7 cellular contexts compared by ENCODE assay signal in genomic region chr17:16383772-16384171, GRCh38. TPM values are rescaled to one million over a fixed set of nuclear protein-coding genes. Genes with fewer than 3 reads are reported as not detected.
A peak's percentile ranks its signal among the peaks of the same experiment; 100 is the strongest.
DNase-seq lines count a peak whose midpoint lies in the region; ATAC-seq, FAIRE-seq and TF ChIP-seq lines count a peak whose summit lies in the region.
"Not testable (repeated sequence)": the region's sequence is repeated elsewhere in the genome, so short reads cannot be mapped to it uniquely, and the experiment has no call there.

No MANE protein-coding gene starts in this region.

- H3K27me3 ChIP-seq in GM12878 (replicated peaks in 1 of 2; ENCODE audit: control insufficient read depth in 2 of 2, insufficient read depth in 2 of 2, low read length in 1 of 2); fibroblast of lung (ENCODE audit: control insufficient read depth, insufficient read depth, low read length); skeletal muscle satellite cell (ENCODE audit: control insufficient read depth, insufficient read depth, low read length): not testable (repeated sequence)

- H3K79me2 ChIP-seq in GM12878 (ENCODE audit: control insufficient read depth, insufficient read depth, low read length) (peaks cover 31% of the 10 kb centered on the region), fibroblast of lung (ENCODE audit: control insufficient read depth, insufficient read depth, low read length) (peaks cover 27% of the 10 kb centered on the region)

- peaks cover 16% of the 10 kb centered on the region for H3K4me1 ChIP-seq in GM12878 (ENCODE audit: control insufficient read depth, insufficient read depth, low read length)
- not testable (repeated sequence) for H3K4me1 ChIP-seq in fibroblast of lung (ENCODE audit: control insufficient read depth, extremely low read depth, insufficient read depth, low read length)
- peaks cover 25% of the 10 kb centered on the region for H3K4me1 ChIP-seq in skeletal muscle satellite cell (ENCODE audit: control insufficient read depth, insufficient read depth, low read length)

- H3K36me3 Mint-ChIP-seq in activated CD8-positive, alpha-beta memory T cell treated with anti-CD3 and anti-CD28 coated beads, Interleukin-2, amount 10 ng/mL, durations not matched to agents 7 days and 5 days: peaks cover 30% of the 10 kb centered on the region
- H3K36me3 Mint-ChIP-seq in naive thymus-derived CD8-positive, alpha-beta T cell: peaks cover 6 to 32% (median 25%) of the 10 kb centered on the region in 3 donors

- H3K9me3 Mint-ChIP-seq in activated CD8-positive, alpha-beta memory T cell treated with anti-CD3 and anti-CD28 coated beads, Interleukin-2, amount 10 ng/mL, durations not matched to agents 7 days and 5 days (ENCODE audit: low read depth); naive thymus-derived CD8-positive, alpha-beta T cell: not testable (repeated sequence)

- H3K27ac Mint-ChIP-seq in activated CD8-positive, alpha-beta memory T cell treated with anti-CD3 and anti-CD28 coated beads, Interleukin-2, amount 10 ng/mL, durations not matched to agents 7 days and 5 days: not testable (repeated sequence)
- H3K27ac Mint-ChIP-seq in naive thymus-derived CD8-positive, alpha-beta T cell: peak overlapping the region in 8 of 10 donors; percentile 44 to 85 (median 70)

- peak; percentile 45 for TF ChIP-seq POLR2A in GM19193 (IDR thresholded peaks at IDR 0.05; ENCODE audit: extremely low read depth, insufficient read depth, insufficient read length)
- not testable (repeated sequence) for TF ChIP-seq POLR2A in GM12878 (IDR thresholded peaks at IDR 0.05; ENCODE audit: low read depth, low read length)

- peak overlapping the region; percentile 6 for H3K4me3 Mint-ChIP-seq in activated CD8-positive, alpha-beta memory T cell treated with anti-CD3 and anti-CD28 coated beads, Interleukin-2, amount 10 ng/mL, durations not matched to agents 7 days and 5 days
- H3K4me3 Mint-ChIP-seq in naive thymus-derived CD8-positive, alpha-beta T cell: peak overlapping the region in 8 of 10 donors; percentile 9 to 99 (median 54)

- peak overlapping the region; percentile 55 for H3K27ac ChIP-seq in RWPE1
- not testable (repeated sequence) for H3K27ac ChIP-seq in GM12878 (ENCODE audit: control insufficient read depth, insufficient read depth); fibroblast of lung (ENCODE audit: insufficient read depth, low read length)

- H3K4me2 ChIP-seq in GM12878 (ENCODE audit: control insufficient read depth, insufficient read depth) (peak overlapping the region; percentile 50; the same call in 1 of the 2 replicates), fibroblast of lung (ENCODE audit: extremely low read depth, insufficient read depth, low read length) (peak overlapping the region; percentile 13), skeletal muscle satellite cell (ENCODE audit: low read length) (peak overlapping the region; percentile 82)

- H3K36me3 ChIP-seq in GM12878 (ENCODE audit: control insufficient read depth in 2 of 2, insufficient read depth in 2 of 2, low read length in 1 of 2) (peaks cover 4 to 11% of the 10 kb centered on the region in 2 experiments), skeletal muscle satellite cell (ENCODE audit: insufficient read depth, low read length) (peaks cover 22% of the 10 kb centered on the region)
- not testable (repeated sequence) for H3K36me3 ChIP-seq in fibroblast of lung (ENCODE audit: control insufficient read depth, insufficient read depth, low read length)

- not testable (repeated sequence) for BruUV-seq in GM12878 (replicated peaks; lab: Mats Ljungman, UMichigan)

- H4K20me1 ChIP-seq in GM12878 (ENCODE audit: control insufficient read depth, insufficient read depth); fibroblast of lung (ENCODE audit: control insufficient read depth, extremely low read depth, insufficient read depth, low read length): not testable (repeated sequence)

- H3K9ac ChIP-seq in GM12878 (ENCODE audit: control insufficient read depth, insufficient read depth, low read length); fibroblast of lung (ENCODE audit: insufficient read depth, low read length); skeletal muscle satellite cell (ENCODE audit: low read depth, low read length): not testable (repeated sequence)

- RAD21 ChIA-PET in GM12878 (lab: Charles Lee; ENCODE audit: unreplicated experiment): interaction anchor here (1.2 to 1.9 kb wide), 4 partner anchors 25 to 138 kb away, joined by 3 to 8 read pairs (median 4); partner anchors contain the start of gene TRPV2

- H2AFZ ChIP-seq in GM12878 (ENCODE audit: control insufficient read depth, low read depth, low read length); fibroblast of lung (ENCODE audit: low read length): not testable (repeated sequence)

- in situ Hi-C loops in GM12878 (cut with MboI): loop anchor here (5.0 kb wide), 1 partner anchor 34 kb away; the partner anchor contains the start of gene TRPV2

- FAIRE-seq in GM12878 (lab: Jason Lieb, UNC): not testable (repeated sequence)

- 78% methylated on average over 5 of the region's 5 CpGs for WGBS in GM12878 (ENCODE audit: insufficient coverage, insufficient replicate concordance, low lambda C conversion rate, missing lambda C conversion rate)

- not testable (repeated sequence) for H3K27me3 Mint-ChIP-seq in activated CD8-positive, alpha-beta memory T cell treated with anti-CD3 and anti-CD28 coated beads, Interleukin-2, amount 10 ng/mL, durations not matched to agents 7 days and 5 days; naive thymus-derived CD8-positive, alpha-beta T cell

- POLR2A ChIA-PET in RWPE1 (lab: Yijun Ruan, JAX; ENCODE audit: low non-redundant PET) (interaction anchor here (1.0 kb wide), 1 partner anchor 55 kb away, joined by 4 read pairs; no protein-coding TSS in a partner anchor), GM12878 (lab: Charles Lee) (interaction anchor here (0.8 to 2.6 kb wide), 2 partner anchors 25 to 32 kb away, joined by 4 to 7 read pairs; partner anchors contain the start of gene TRPV2)
- POLR2A ChIA-PET in naive thymus-derived CD8-positive, alpha-beta T cell (lab: Charles Lee): interaction anchor here (1.2 kb wide), 1 partner anchor 32 kb away, joined by 3 read pairs; the partner anchor contains the start of gene TRPV2

- intact Hi-C loops in GM12878 (cut with micrococcal nuclease; ENCODE audit: unreplicated experiment): not testable (repeated sequence)

- DNase-seq in RWPE1 (ENCODE audit: low spot score); activated CD8-positive, alpha-beta memory T cell treated with anti-CD3 and anti-CD28 coated beads, Interleukin-2, amount 10 ng/mL, durations not matched to agents 7 days and 5 days; GM12878 (ENCODE audit: low read depth, low spot score); fibroblast of lung (ENCODE audit: low read depth in 2 of 2); naive thymus-derived CD8-positive, alpha-beta T cell: not testable (repeated sequence)

- TF ChIP-seq EP300 in GM12878 (IDR thresholded peaks at IDR 0.05; ENCODE audit: borderline replicate concordance in 1 of 2, control insufficient read depth in 1 of 2, low read depth in 2 of 2, low read length in 2 of 2): not testable (repeated sequence)

- H3K9me3 ChIP-seq in GM12878 (replicated peaks; ENCODE audit: control insufficient read depth, insufficient read depth, low read length); fibroblast of lung (ENCODE audit: control insufficient read depth, insufficient read depth, low read depth, low read length); skeletal muscle satellite cell (replicated peaks; ENCODE audit: low read length): not testable (repeated sequence)

- H3K4me3 ChIP-seq in GM12878: peak overlapping the region; percentile 76; the same call in 1 of the 2 replicates
- H3K4me3 ChIP-seq in fibroblast of lung (replicated peaks in 1 of 4; ENCODE audit: control extremely low read depth in 1 of 4, insufficient read depth in 1 of 4, low read depth in 3 of 4, low read length in 4 of 4): peak overlapping the region in 1 of 4 experiments; percentile 99
- H3K4me3 ChIP-seq in skeletal muscle satellite cell (ENCODE audit: low read length): not testable (repeated sequence)

- SMC1A ChIA-PET in GM12878 (lab: Charles Lee; ENCODE audit: uncharacterized antibody, unreplicated experiment): interaction anchor here (0.7 to 1.7 kb wide), 7 partner anchors 15 to 137 kb away, joined by 3 to 16 read pairs (median 4); partner anchors contain the start of gene TRPV2

- ATAC-seq in activated CD8-positive, alpha-beta memory T cell treated with anti-CD3 and anti-CD28 coated beads, Interleukin-2, amount 10 ng/mL, durations not matched to agents 7 days and 5 days; GM12878; naive thymus-derived CD8-positive, alpha-beta T cell: not testable (repeated sequence)

- TF ChIP-seq CTCF in RWPE1 (conservative IDR thresholded peaks at IDR 0.05; ENCODE audit: low read depth); GM12878 (IDR thresholded peaks at IDR 0.05 in 2 of 3, conservative IDR thresholded peaks at IDR 0.05 in 1 of 3; ENCODE audit: control insufficient read depth in 2 of 3, extremely low read depth in 1 of 3, insufficient read depth in 1 of 3, low read depth in 3 of 3, low read length in 3 of 3); fibroblast of lung (conservative IDR thresholded peaks at IDR 0.05 in 1 of 2, IDR thresholded peaks at IDR 0.05 in 1 of 2; ENCODE audit: low read depth in 1 of 2, low read length in 2 of 2): not testable (repeated sequence)

- CTCF ChIA-PET in RWPE1 (lab: Yijun Ruan, JAX): interaction anchor here (1.5 kb wide), 1 partner anchor 20 kb away, joined by 5 read pairs; no protein-coding TSS in a partner anchor
- CTCF ChIA-PET in activated CD8-positive, alpha-beta memory T cell treated with anti-CD3 and anti-CD28 coated beads, Interleukin-2, amount 10 ng/mL, durations not matched to agents 7 days and 5 days (lab: Charles Lee): interaction anchor here (0.6 to 4.3 kb wide), 5 partner anchors 8 to 138 kb away, joined by 3 to 33 read pairs (median 5); partner anchors contain the start of gene TRPV2
- CTCF ChIA-PET in GM12878 (lab: Yijun Ruan, JAX): interaction anchor here (0.7 to 4.5 kb wide), 7 partner anchors 20 to 142 kb away, joined by 3 to 53 read pairs (median 5); partner anchors contain the start of gene TRPV2

- peaks cover 44% of the 10 kb centered on the region for H3K4me1 Mint-ChIP-seq in activated CD8-positive, alpha-beta memory T cell treated with anti-CD3 and anti-CD28 coated beads, Interleukin-2, amount 10 ng/mL, durations not matched to agents 7 days and 5 days
- peaks cover 20 to 58% (median 54%) of the 10 kb centered on the region in 4 donors for H3K4me1 Mint-ChIP-seq in naive thymus-derived CD8-positive, alpha-beta T cell

- not testable (repeated sequence) for TF ChIP-seq RAD21 in GM12878 (IDR thresholded peaks at IDR 0.05; ENCODE audit: insufficient read depth, low read depth, low read length)

RNA-seq across cellular contexts. Expression of gene UBB, which starts 2.9 kb away (rescaled TPM):
- 1,000 to 10,000 TPM; 1,297 to 1,567 TPM for total RNA-seq in activated CD8-positive, alpha-beta memory T cell treated with anti-CD3 and anti-CD28 coated beads, Interleukin-2, amount 10 ng/mL, durations not matched to agents 7 days and 5 days
- total RNA-seq in GM12878 (2013; cell fraction: nucleolus; rRNA removed): 114 and 119 TPM in 2 replicates
- 2,686 and 2,754 TPM in 2 replicates for total RNA-seq in GM12878 (2014; rRNA removed)
- total RNA-seq in GM12878 (2014; rRNA removed; fragmentation: Illumina TruSeq; extraction: Trizol): 1,488 and 1,495 TPM in 2 replicates
- 1,455 and 1,463 TPM in 2 replicates for total RNA-seq in GM12878 (2021)
- polyA plus RNA-seq in GM12878 (2011; ENCODE audit: low read depth): 1,026 TPM
- 608 and 1,133 TPM in 2 replicates for polyA plus RNA-seq in GM12878 (2011; rRNA removed)
- polyA plus RNA-seq in GM12878 (2011; cell fraction: cytosol; rRNA removed): 2,029 and 2,469 TPM in 2 replicates
- polyA plus RNA-seq in GM12878 (2011; cell fraction: nucleus; rRNA removed): 935 and 994 TPM in 2 replicates
- polyA plus RNA-seq in GM12878 (2012): 1,643 and 1,891 TPM in 2 replicates
- 1,621 and 1,633 TPM in 2 replicates for polyA plus RNA-seq in GM12878 (2014; fragmentation: Illumina TruSeq; extraction: Trizol)
- polyA plus RNA-seq in GM12878 (2014; fragmentation: Nextera tagmentation; extraction: Ambion mirVana): 1,000 to 10,000 TPM; 4,008 to 4,246 TPM
- 2,006 and 2,356 TPM in 2 replicates for polyA plus RNA-seq in GM12878 (2014; rRNA removed)
- polyA plus RNA-seq in GM12878 (2016; fragmentation: Nextera tagmentation; extraction: Ambion mirVana): 1,000 to 10,000 TPM; 2,193 to 2,309 TPM
- polyA minus RNA-seq in GM12878 (2011; rRNA and poly(A)+ RNA removed): 1,101 and 1,306 TPM in 2 replicates
- polyA minus RNA-seq in GM12878 (2011; cell fraction: cytosol; rRNA and poly(A)+ RNA removed): 411 and 476 TPM in 2 replicates
- polyA minus RNA-seq in GM12878 (2011; cell fraction: nucleus; rRNA and poly(A)+ RNA removed): 196 and 307 TPM in 2 replicates
- 2,161 and 3,188 TPM in 2 replicates for total RNA-seq in fibroblast of lung
- polyA plus RNA-seq in fibroblast of lung: 1,190 and 2,089 TPM in 2 replicates
- polyA plus RNA-seq in fibroblast of lung (2012): 2,029 and 2,802 TPM in 2 replicates
- polyA minus RNA-seq in fibroblast of lung (ENCODE audit: low replicate concordance): 2,290 and 3,189 TPM in 2 replicates
- total RNA-seq in naive thymus-derived CD8-positive, alpha-beta T cell: 100 to 1,000 TPM; 724 to 751 TPM
- 1,000 to 10,000 TPM; 1,803 to 2,753 (median 2,352) TPM for polyA plus RNA-seq in naive thymus-derived CD8-positive, alpha-beta T cell
- total RNA-seq in skeletal muscle satellite cell (2012; rRNA removed): 1,088 and 1,189 TPM in 2 replicates

RNA-seq across cellular contexts. Expression of gene CENPV, which starts 30.5 kb away (rescaled TPM):
- 10 to 100 TPM; 17.2 to 20.4 TPM for total RNA-seq in activated CD8-positive, alpha-beta memory T cell treated with anti-CD3 and anti-CD28 coated beads, Interleukin-2, amount 10 ng/mL, durations not matched to agents 7 days and 5 days
- total RNA-seq in GM12878 (2013; cell fraction: nucleolus; rRNA removed): 30.7 and 33.5 TPM in 2 replicates
- total RNA-seq in GM12878 (2014; rRNA removed) (84.2 and 93.2 TPM in 2 replicates), GM12878 (2014; rRNA removed; fragmentation: Illumina TruSeq; extraction: Trizol) (87.5 and 90.7 TPM in 2 replicates), GM12878 (2021) (94.9 and 98.6 TPM in 2 replicates), fibroblast of lung (9.2 and 9.8 TPM in 2 replicates)
- polyA plus RNA-seq in GM12878 (2011; ENCODE audit: low read depth): 55.4 TPM
- polyA plus RNA-seq in GM12878 (2011; rRNA removed) (83.7 and 93.4 TPM in 2 replicates), GM12878 (2014; fragmentation: Illumina TruSeq; extraction: Trizol) (80.1 and 94.1 TPM in 2 replicates), GM12878 (2014; fragmentation: Nextera tagmentation; extraction: Ambion mirVana) (10 to 100 TPM; 22.5 to 68.0 TPM), GM12878 (2014; rRNA removed) (77.5 and 86.0 TPM in 2 replicates), GM12878 (2016; fragmentation: Nextera tagmentation; extraction: Ambion mirVana) (10 to 100 TPM; 70.8 to 72.7 TPM), fibroblast of lung (25.1 and 43.7 TPM in 2 replicates)
- 75.3 and 100 TPM in 2 replicates for polyA plus RNA-seq in GM12878 (2011; cell fraction: cytosol; rRNA removed)
- polyA plus RNA-seq in GM12878 (2011; cell fraction: nucleus; rRNA removed): 88.9 and 92.2 TPM in 2 replicates
- polyA plus RNA-seq in GM12878 (2012): 48.3 and 50.3 TPM in 2 replicates
- polyA minus RNA-seq in GM12878 (2011; rRNA and poly(A)+ RNA removed): 41.9 and 43.8 TPM in 2 replicates
- polyA minus RNA-seq in GM12878 (2011; cell fraction: cytosol; rRNA and poly(A)+ RNA removed): 8.3 and 11.1 TPM in 2 replicates
- polyA minus RNA-seq in GM12878 (2011; cell fraction: nucleus; rRNA and poly(A)+ RNA removed): 11.2 and 14.4 TPM in 2 replicates
- polyA plus RNA-seq in fibroblast of lung (2012): 20.9 and 34.3 TPM in 2 replicates
- polyA minus RNA-seq in fibroblast of lung (ENCODE audit: low replicate concordance): 4.5 and 41.7 TPM in 2 replicates
- total RNA-seq in naive thymus-derived CD8-positive, alpha-beta T cell: 10 to 100 TPM; 25.9 to 26.2 TPM
- 10 to 100 TPM; 24.7 to 30.9 (median 28.3) TPM for polyA plus RNA-seq in naive thymus-derived CD8-positive, alpha-beta T cell
- 11.4 and 17.5 TPM in 2 replicates for total RNA-seq in skeletal muscle satellite cell (2012; rRNA removed)

RNA-seq across cellular contexts. Expression of gene TRPV2, which starts 31.6 kb away (rescaled TPM):
- 100 to 1,000 TPM; 124 to 129 TPM for total RNA-seq in activated CD8-positive, alpha-beta memory T cell treated with anti-CD3 and anti-CD28 coated beads, Interleukin-2, amount 10 ng/mL, durations not matched to agents 7 days and 5 days
- 149 and 160 TPM in 2 replicates for total RNA-seq in GM12878 (2013; cell fraction: nucleolus; rRNA removed)
- total RNA-seq in GM12878 (2014; rRNA removed) (59.4 and 61.3 TPM in 2 replicates), GM12878 (2014; rRNA removed; fragmentation: Illumina TruSeq; extraction: Trizol) (25.6 and 29.7 TPM in 2 replicates), GM12878 (2021) (87.4 and 93.7 TPM in 2 replicates), fibroblast of lung (56.2 and 74.5 TPM in 2 replicates)
- 30.3 TPM for polyA plus RNA-seq in GM12878 (2011; ENCODE audit: low read depth)
- polyA plus RNA-seq in GM12878 (2011; rRNA removed) (33.3 and 82.6 TPM in 2 replicates), GM12878 (2014; fragmentation: Illumina TruSeq; extraction: Trizol) (15.4 and 27.3 TPM in 2 replicates), GM12878 (2014; fragmentation: Nextera tagmentation; extraction: Ambion mirVana) (10 to 100 TPM in 1 of 2 experiments, 1 to 10 TPM in 1; 8.9 to 29.2 TPM), GM12878 (2014; rRNA removed) (48.8 and 58.4 TPM in 2 replicates), GM12878 (2016; fragmentation: Nextera tagmentation; extraction: Ambion mirVana) (10 to 100 TPM; 83.6 to 94.4 TPM), fibroblast of lung (62.6 and 68.6 TPM in 2 replicates)
- polyA plus RNA-seq in GM12878 (2011; cell fraction: cytosol; rRNA removed): 82.4 and 108 TPM in 2 replicates
- polyA plus RNA-seq in GM12878 (2011; cell fraction: nucleus; rRNA removed): 175 and 207 TPM in 2 replicates
- polyA plus RNA-seq in GM12878 (2012): 53.6 and 60.7 TPM in 2 replicates
- 96.8 and 119 TPM in 2 replicates for polyA minus RNA-seq in GM12878 (2011; rRNA and poly(A)+ RNA removed)
- 62.9 and 70.0 TPM in 2 replicates for polyA minus RNA-seq in GM12878 (2011; cell fraction: cytosol; rRNA and poly(A)+ RNA removed)
- 41.5 and 63.6 TPM in 2 replicates for polyA minus RNA-seq in GM12878 (2011; cell fraction: nucleus; rRNA and poly(A)+ RNA removed)
- 118 and 127 TPM in 2 replicates for polyA plus RNA-seq in fibroblast of lung (2012)
- 298 and 337 TPM in 2 replicates for polyA minus RNA-seq in fibroblast of lung (ENCODE audit: low replicate concordance)
- 10 to 100 TPM; 60.9 to 65.0 TPM for total RNA-seq in naive thymus-derived CD8-positive, alpha-beta T cell
- polyA plus RNA-seq in naive thymus-derived CD8-positive, alpha-beta T cell: 100 to 1,000 TPM in 1 of 3 donors, 10 to 100 TPM in 2; 87.0 to 109 (median 90.6) TPM
- total RNA-seq in skeletal muscle satellite cell (2012; rRNA removed): 59.8 and 117 TPM in 2 replicates

Comparison
In these comparisons a context has a peak if more than half of its experiments do, and no peak if none do; other contexts are left out.
1. H3K4me2 ChIP-seq: peak in every context shown above with its lines; median percentile 82 in skeletal muscle satellite cell; 50 in GM12878; 13 in fibroblast of lung.